Comparison of ENCODE assay signal across 20 cellular contexts in genomic region chr16:74030000-74030399, GRCh38.
"Had no signal": no experiment of that assay in that cellular context is flagged by ENCODE, and none has a peak within 500 bp of the region (broad histone marks: within the 10 kb centered on the region; RNA-seq: fewer than 3 reads in every experiment).

No MANE protein-coding gene starts in this region.

- FAIRE-seq: pancreas had no signal

- ATAC-seq: activated CD8-positive, alpha-beta T cell treated with anti-CD3 and anti-CD28 coated beads, Interleukin-2, amount 10 ng/mL, durations not matched to agents 7 days and 5 days; activated naive CD8-positive, alpha-beta T cell treated with anti-CD3 and anti-CD28 coated beads, Interleukin-2, amount 50 U/mL, for 24 hours; gastroesophageal sphincter; naive thymus-derived CD4-positive, alpha-beta T cell; pancreas; right cardiac atrium had no signal

- H3K27me3 ChIP-seq: pancreas, tibial nerve, uterus had no signal

- H3K9me3 ChIP-seq: gastroesophageal sphincter, pancreas, tibial nerve, uterus had no signal

- H3K4me3 ChIP-seq: gastroesophageal sphincter, pancreas, tibial nerve, uterus had no signal

- DNase-seq: activated CD4-positive, alpha-beta T cell treated with anti-CD3 and anti-CD28 coated beads for 1 hour; activated CD4-positive, alpha-beta T cell treated with anti-CD3 and anti-CD28 coated beads, Interleukin-2, amount 50 U/mL, for 1 hour; activated CD8-positive, alpha-beta T cell treated with anti-CD3 and anti-CD28 coated beads, Interleukin-2, amount 10 ng/mL, durations not matched to agents 7 days and 5 days; activated gamma-delta T cell; activated naive CD4-positive, alpha-beta T cell treated with anti-CD3 and anti-CD28 coated beads, Interleukin-2, amount 50 U/mL, for 16 hours; activated naive CD8-positive, alpha-beta T cell treated with anti-CD3 and anti-CD28 coated beads, Interleukin-2, amount 50 U/mL, for 24 hours; cerebellar nuclear complex; cortex of kidney; head of caudate nucleus; hypothalamus; mesenchymal stem cell; naive thymus-derived CD4-positive, alpha-beta T cell; pancreas; right cardiac atrium; stimulated activated CD4-positive, alpha-beta T cell treated with anti-CD3 and anti-CD28 coated beads, Interleukin-1b, Interleukin-23, amount 100 ng/mL, for 48 hours; substantia nigra; uterus had no signal

- H3K27ac ChIP-seq: epithelial cell of prostate, gastroesophageal sphincter, pancreas, tibial nerve, uterus had no signal

- H3K4me1 ChIP-seq: gastroesophageal sphincter, pancreas, tibial nerve, uterus had no signal

- H3K36me3 ChIP-seq: gastroesophageal sphincter, pancreas, tibial nerve, uterus had no signal
